ENCODE assay signal across 24 cellular contexts in genomic region chr2:12803616-12804015, GRCh38.
"Had no signal": no experiment of that assay in that cellular context is flagged by ENCODE, and none has a peak within 500 bp of the region (broad histone marks: within the 10 kb centered on the region; RNA-seq: fewer than 3 reads in every experiment).

No MANE protein-coding gene starts in this region.

- H3K9me3 ChIP-seq: gastrocnemius medialis, neutrophil, pancreas, psoas muscle, tibial artery had no signal

- H3K4me1 ChIP-seq: breast epithelium, pancreas, psoas muscle, tibial artery had no signal

- DNase-seq: activated CD4-positive, alpha-beta memory T cell treated with anti-CD3 and anti-CD28 coated beads for 36 hours; activated CD4-positive, alpha-beta T cell treated with anti-CD3 and anti-CD28 coated beads for 48 hours; activated naive CD4-positive, alpha-beta T cell treated with Interleukin-2 at 50 U/mL for 16 hours; activated naive CD8-positive, alpha-beta T cell treated with anti-CD3 and anti-CD28 coated beads for 36 hours; activated T-cell treated with anti-CD3 and anti-CD28 coated beads, Interleukin-2, amount 50 U/mL, for 48 hours; amniotic stem cell; dorsolateral prefrontal cortex; effector memory CD8-positive, alpha-beta T cell; gastrocnemius medialis; islet precursor cell; left cardiac atrium; pancreas; psoas muscle; right cardiac atrium; stimulated activated CD4-positive, alpha-beta T cell treated with anti-CD3 and anti-CD28 coated beads, Interleukin-12 subunit alpha, Interleukin-12 subunit beta, amount 100 ng/mL, for 4 hours; stimulated activated CD4-positive, alpha-beta T cell treated with anti-CD3 and anti-CD28 coated beads, Interleukin-4, amount 100 ng/mL, for 4 hours; stimulated activated naive CD8-positive, alpha-beta T cell treated with anti-CD3 and anti-CD28 coated beads, Interleukin-15, Interleukin-2, amounts not matched to agents 100 U/mL and 50 U/mL, for 24 hours; substantia nigra; T1000; tibial artery had no signal

- H3K27me3 ChIP-seq: breast epithelium, dorsolateral prefrontal cortex, gastrocnemius medialis, pancreas, tibial artery had no signal

- H3K36me3 ChIP-seq: breast epithelium, gastrocnemius medialis, neutrophil, pancreas, tibial artery had no signal

- H3K27ac ChIP-seq: breast epithelium, dorsolateral prefrontal cortex, gastrocnemius medialis, neutrophil, pancreas, psoas muscle, tibial artery had no signal

- ATAC-seq: effector memory CD8-positive, alpha-beta T cell; esophagus mucosa; gastrocnemius medialis; left cardiac atrium; natural killer cell treated with Interleukin-12 subunit alpha and Interleukin-12 subunit beta and Interleukin-15 and Interleukin-18, amount 100 ng/mL, for 72 hours; pancreas; psoas muscle; right cardiac atrium; stimulated activated naive CD8-positive, alpha-beta T cell treated with anti-CD3 and anti-CD28 coated beads, Interleukin-15, Interleukin-2, amounts not matched to agents 100 U/mL and 50 U/mL, for 24 hours had no signal

- H3K4me3 ChIP-seq: breast epithelium, dorsolateral prefrontal cortex, gastrocnemius medialis, pancreas, psoas muscle, tibial artery had no signal
